15 cellular contexts compared by ENCODE assay signal in genomic region chr2:29290293-29291052, GRCh38.
DNase-seq lines count a peak whose midpoint lies in the region; ATAC-seq and TF ChIP-seq lines count a peak whose summit lies in the region.
"Had no signal": no experiment of that assay in that cellular context is flagged by ENCODE, and none has a peak within 500 bp of the region (broad histone marks: within the 10 kb centered on the region; RNA-seq: fewer than 3 reads in every experiment).

No MANE protein-coding gene starts in this region.

- H3K9me3 Mint-ChIP-seq in GM23338: no peaks in the 10 kb centered on the region
- no peaks in the 10 kb centered on the region for H3K9me3 Mint-ChIP-seq in endothelial cell (ENCODE audit: unreplicated experiment)
- no peaks in the 10 kb centered on the region for H3K9me3 Mint-ChIP-seq in neural progenitor cell
- H3K9me3 Mint-ChIP-seq in activated naive CD4-positive, alpha-beta T cell treated with anti-CD3 and anti-CD28 coated beads, Interleukin-2, amount 10 ng/mL, durations not matched to agents 7 days and 5 days: no peaks in the 10 kb centered on the region
- no peaks in the 10 kb centered on the region for H3K9me3 Mint-ChIP-seq in natural killer cell treated with Interleukin-12 subunit alpha and Interleukin-12 subunit beta and Interleukin-15 and Interleukin-18, amount 100 ng/mL, for 72 hours

- H3K79me2 ChIP-seq in GM23338 (replicated peaks; ENCODE audit: insufficient read depth) (no peaks in the 10 kb centered on the region), neural progenitor cell (ENCODE audit: low read depth) (no peaks in the 10 kb centered on the region)

- H3K27me3 Mint-ChIP-seq in GM23338 (ENCODE audit: insufficient read depth, low read depth, poor library complexity) (peaks cover 2% of the 10 kb centered on the region), endothelial cell (ENCODE audit: unreplicated experiment) (peaks cover 1% of the 10 kb centered on the region), neural progenitor cell (ENCODE audit: insufficient read depth, low read depth) (peaks cover 4% of the 10 kb centered on the region)
- H3K27me3 Mint-ChIP-seq in activated naive CD4-positive, alpha-beta T cell treated with anti-CD3 and anti-CD28 coated beads, Interleukin-2, amount 10 ng/mL, durations not matched to agents 7 days and 5 days: peaks cover 22% of the 10 kb centered on the region
- peaks cover 31 to 48% of the 10 kb centered on the region in 2 donors for H3K27me3 Mint-ChIP-seq in natural killer cell treated with Interleukin-12 subunit alpha and Interleukin-12 subunit beta and Interleukin-15 and Interleukin-18, amount 100 ng/mL, for 72 hours

- no peak for TF ChIP-seq CTCF in GM23338 (conservative IDR thresholded peaks at IDR 0.05; ENCODE audit: low read depth in 2 of 2)
- no peak for TF ChIP-seq CTCF in endothelial cell (IDR thresholded peaks at IDR 0.05; ENCODE audit: unreplicated experiment)
- TF ChIP-seq CTCF in neural progenitor cell (IDR thresholded peaks at IDR 0.05): no peak

- H3K27ac Mint-ChIP-seq in GM23338: peak overlapping the region; percentile 39; the same call in 1 of the 2 replicates
- no peak overlapping the region for H3K27ac Mint-ChIP-seq in endothelial cell (ENCODE audit: unreplicated experiment)
- H3K27ac Mint-ChIP-seq in neural progenitor cell: no peak overlapping the region
- no peak overlapping the region for H3K27ac Mint-ChIP-seq in activated naive CD4-positive, alpha-beta T cell treated with anti-CD3 and anti-CD28 coated beads, Interleukin-2, amount 10 ng/mL, durations not matched to agents 7 days and 5 days
- no peak overlapping the region for H3K27ac Mint-ChIP-seq in natural killer cell treated with Interleukin-12 subunit alpha and Interleukin-12 subunit beta and Interleukin-15 and Interleukin-18, amount 100 ng/mL, for 72 hours
- H3K27ac Mint-ChIP-seq: CD4-positive, CD25-positive, alpha-beta regulatory T cell had no signal

- H3K4me1 Mint-ChIP-seq in GM23338 (peaks cover 25% of the 10 kb centered on the region), endothelial cell (ENCODE audit: unreplicated experiment) (peaks cover 7% of the 10 kb centered on the region), neural progenitor cell (peaks cover 14% of the 10 kb centered on the region)
- H3K4me1 Mint-ChIP-seq in activated naive CD4-positive, alpha-beta T cell treated with anti-CD3 and anti-CD28 coated beads, Interleukin-2, amount 10 ng/mL, durations not matched to agents 7 days and 5 days: no peaks in the 10 kb centered on the region
- H3K4me1 Mint-ChIP-seq in natural killer cell treated with Interleukin-12 subunit alpha and Interleukin-12 subunit beta and Interleukin-15 and Interleukin-18, amount 100 ng/mL, for 72 hours (ENCODE audit: low read depth in 2 of 2): no peaks in the 10 kb centered on the region
- H3K4me1 Mint-ChIP-seq: CD4-positive, CD25-positive, alpha-beta regulatory T cell had no signal

- H3K4me1 ChIP-seq in GM23338 (ENCODE audit: insufficient read depth): no peaks in the 10 kb centered on the region; the same call in 1 of the 2 replicates
- H3K4me1 ChIP-seq in neural progenitor cell: peaks cover 22% of the 10 kb centered on the region
- H3K4me1 ChIP-seq: Caco-2, SJCRH30 had no signal

- H3K27ac ChIP-seq in GM23338 (ENCODE audit: low read depth) (no peak overlapping the region), neural progenitor cell (no peak overlapping the region)
- H3K27ac ChIP-seq: PC-9, SJCRH30 had no signal

- no peaks in the 10 kb centered on the region for H3K9me3 ChIP-seq in neural progenitor cell (ENCODE audit: low read depth)
- H3K9me3 ChIP-seq: Caco-2, SJCRH30 had no signal

- H3K4me3 Mint-ChIP-seq in GM23338 (no peak overlapping the region), endothelial cell (ENCODE audit: unreplicated experiment) (no peak overlapping the region), neural progenitor cell (no peak overlapping the region)
- H3K4me3 Mint-ChIP-seq in activated naive CD4-positive, alpha-beta T cell treated with anti-CD3 and anti-CD28 coated beads, Interleukin-2, amount 10 ng/mL, durations not matched to agents 7 days and 5 days: no peak overlapping the region
- no peak overlapping the region for H3K4me3 Mint-ChIP-seq in natural killer cell treated with Interleukin-12 subunit alpha and Interleukin-12 subunit beta and Interleukin-15 and Interleukin-18, amount 100 ng/mL, for 72 hours
- H3K4me3 Mint-ChIP-seq: CD4-positive, CD25-positive, alpha-beta regulatory T cell had no signal

- H3K4me2 ChIP-seq in GM23338: no peak overlapping the region
- H3K4me2 ChIP-seq in neural progenitor cell: peak overlapping the region; percentile 51
- H3K4me2 ChIP-seq: PC-9 had no signal

- H3K36me3 ChIP-seq in GM23338 (ENCODE audit: insufficient read depth) (no peaks in the 10 kb centered on the region), neural progenitor cell (no peaks in the 10 kb centered on the region)

- H3K9me2 ChIP-seq in GM23338 (ENCODE audit: insufficient read depth): 0 out of 2 replicates have a peak, but pooled peaks cover 3% of the 10 kb centered on the region

- H3K27me3 ChIP-seq in GM23338 (ENCODE audit: insufficient read depth): no peaks in the 10 kb centered on the region
- H3K27me3 ChIP-seq in neural progenitor cell: no peaks in the 10 kb centered on the region
- H3K27me3 ChIP-seq: SJCRH30 had no signal

- no peaks in the 10 kb centered on the region for H4K20me1 ChIP-seq in GM23338 (replicated peaks; ENCODE audit: insufficient read depth)
- H4K20me1 ChIP-seq in neural progenitor cell (ENCODE audit: low read depth): peaks cover 17% of the 10 kb centered on the region

- H3K36me3 Mint-ChIP-seq in GM23338 (ENCODE audit: low read depth): no peaks in the 10 kb centered on the region
- no peaks in the 10 kb centered on the region for H3K36me3 Mint-ChIP-seq in endothelial cell (ENCODE audit: low read depth, unreplicated experiment)
- H3K36me3 Mint-ChIP-seq in neural progenitor cell: no peaks in the 10 kb centered on the region
- no peaks in the 10 kb centered on the region for H3K36me3 Mint-ChIP-seq in activated naive CD4-positive, alpha-beta T cell treated with anti-CD3 and anti-CD28 coated beads, Interleukin-2, amount 10 ng/mL, durations not matched to agents 7 days and 5 days
- no peaks in the 10 kb centered on the region for H3K36me3 Mint-ChIP-seq in natural killer cell treated with Interleukin-12 subunit alpha and Interleukin-12 subunit beta and Interleukin-15 and Interleukin-18, amount 100 ng/mL, for 72 hours
- H3K36me3 Mint-ChIP-seq: CD4-positive, CD25-positive, alpha-beta regulatory T cell had no signal

- CTCF ChIA-PET in activated naive CD4-positive, alpha-beta T cell treated with anti-CD3 and anti-CD28 coated beads, Interleukin-2, amount 10 ng/mL, durations not matched to agents 7 days and 5 days (lab: Charles Lee): interaction anchor here (1.2 kb wide), 1 partner anchor 23 kb away, joined by 3 read pairs; no protein-coding TSS in a partner anchor

- H2AFZ ChIP-seq in GM23338 (0 out of 2 replicates have a peak overlapping the region, but pooled peaks have one; percentile 40), neural progenitor cell (replicated peaks) (no peak overlapping the region)
- H2AFZ ChIP-seq: PC-9 had no signal

- no peaks in the 10 kb centered on the region for H3F3A ChIP-seq in GM23338 (replicated peaks; ENCODE audit: low read depth)
- H3F3A ChIP-seq in neural progenitor cell (ENCODE audit: low read depth): peaks cover 13% of the 10 kb centered on the region

- DNase-seq in GM23338 (ENCODE audit: low spot score) (peak; percentile 54), NCI-H345 (lab: John Stamatoyannopoulos, UW) (peak; percentile 80), endothelial cell (ENCODE audit: low spot score) (peak; percentile 13), neural progenitor cell (ENCODE audit: low spot score) (peak; percentile 72), cerebellar cortex (ENCODE audit: low spot score) (no peak)
- DNase-seq in activated naive CD4-positive, alpha-beta T cell treated with anti-CD3 and anti-CD28 coated beads, Interleukin-2, amount 10 ng/mL, durations not matched to agents 7 days and 5 days: no peak
- DNase-seq in natural killer cell treated with Interleukin-12 subunit alpha and Interleukin-12 subunit beta and Interleukin-15 and Interleukin-18, amount 100 ng/mL, for 72 hours (ENCODE audit: low spot score): no peak
- DNase-seq: Caco-2; CD4-positive, CD25-positive, alpha-beta regulatory T cell; NCI-H1092 treated with DMSO at 0.1 percent for 48 hours; NCI-H187 treated with DMSO at 0.1 percent for 48 hours; NCI-H510A; NCI-H82; PC-9 had no signal

- H3K4me3 ChIP-seq in GM23338 (no peak overlapping the region), neural progenitor cell (no peak overlapping the region)
- H3K4me3 ChIP-seq: PC-9, SJCRH30 had no signal

- peak; percentile 94 for ATAC-seq in GM23338
- ATAC-seq in natural killer cell treated with Interleukin-12 subunit alpha and Interleukin-12 subunit beta and Interleukin-15 and Interleukin-18, amount 100 ng/mL, for 72 hours: no peak

- no peak overlapping the region for H3K9ac ChIP-seq in neural progenitor cell

Comparison
In these comparisons a context has a peak if more than half of its experiments do, and no peak if none do; other contexts are left out.
1. DNase-seq: peak in GM23338 (single experiment), NCI-H345 (single experiment), endothelial cell (single experiment) and neural progenitor cell (single experiment); none in activated naive CD4-positive, alpha-beta T cell treated with anti-CD3 and anti-CD28 coated beads, Interleukin-2, amount 10 ng/mL, durations not matched to agents 7 days and 5 days (single experiment), cerebellar cortex (single experiment) and natural killer cell treated with Interleukin-12 subunit alpha and Interleukin-12 subunit beta and Interleukin-15 and Interleukin-18, amount 100 ng/mL, for 72 hours (single experiment).